In the genomic region with DNA sequence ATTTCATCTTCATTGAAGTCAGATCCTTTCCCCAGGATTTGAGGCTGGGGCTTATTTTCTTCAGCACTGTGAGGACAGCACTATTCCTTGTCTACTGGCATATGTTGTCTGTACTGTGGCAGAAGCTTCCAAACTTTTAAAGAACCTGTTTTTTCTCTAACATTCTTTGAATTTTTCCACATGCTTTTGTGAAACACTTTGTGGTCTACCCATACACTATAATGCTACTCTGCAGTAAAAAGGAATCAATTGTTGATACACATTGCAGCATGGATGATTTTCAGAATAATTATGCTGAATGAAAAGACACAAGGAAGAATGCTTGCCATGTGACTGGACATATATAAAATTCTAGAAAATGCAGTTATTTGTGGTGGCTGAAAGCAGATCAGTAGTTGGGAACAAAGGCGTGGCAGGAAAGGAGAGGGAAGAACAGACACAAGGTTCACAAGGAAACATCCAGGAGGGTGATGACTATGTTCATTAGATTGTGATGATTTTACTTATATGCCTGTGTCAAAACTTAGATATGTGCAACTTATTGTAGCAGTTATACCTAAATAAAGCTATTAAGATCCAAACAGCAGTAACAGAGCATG, we compare ENCODE assay signal across 30 cellular contexts.
"Had no signal": no experiment of that assay in that cellular context is flagged by ENCODE, and none has a peak within 500 bp of the region (broad histone marks: within the 10 kb centered on the region; RNA-seq: fewer than 3 reads in every experiment).

No MANE protein-coding gene starts in this region.

- H3K4me3 ChIP-seq: gastroesophageal sphincter, left lung, lung, pancreas, psoas muscle, sigmoid colon, smooth muscle cell, thyroid gland, upper lobe of left lung, vagina had no signal

- DNase-seq: activated CD4-positive, alpha-beta memory T cell treated with anti-CD3 and anti-CD28 coated beads, Interleukin-2, amount 10 ng/mL, durations not matched to agents 7 days and 5 days; activated CD4-positive, alpha-beta T cell treated with anti-CD3 and anti-CD28 coated beads, Interleukin-2, amount 10 ng/mL, durations not matched to agents 7 days and 5 days; activated CD4-positive, CD25-positive, alpha-beta regulatory T cell treated with anti-CD3 and anti-CD28 coated beads, Interleukin-2, amount 50 U/mL, for 72 hours; activated CD8-positive, alpha-beta memory T cell treated with anti-CD3 and anti-CD28 coated beads, Interleukin-2, amount 50 U/mL, for 48 hours; activated naive CD8-positive, alpha-beta T cell treated with anti-CD3 and anti-CD28 coated beads, Interleukin-2, amount 50 U/mL, for 24 hours; activated T-cell treated with anti-CD3 and anti-CD28 coated beads, Interleukin-2, amount 50 U/mL, for 4 hours; amygdala; effector CD8-positive, alpha-beta T cell; hippocampal formation; immature natural killer cell; left lung; naive thymus-derived CD4-positive, alpha-beta T cell; pancreas; psoas muscle; sigmoid colon; stimulated activated CD4-positive, alpha-beta T cell treated with anti-CD3 and anti-CD28 coated beads, Interleukin-1b, Interleukin-23, amount 100 ng/mL, for 48 hours; stimulated activated CD4-positive, alpha-beta T cell treated with anti-CD3 and anti-CD28 coated beads, Interleukin-4, amount 100 ng/mL, for 4 hours; stimulated activated CD8-positive, alpha-beta memory T cell treated with anti-CD3 and anti-CD28 coated beads, Interleukin-4, amount 100 ng/mL, for 48 hours; stimulated activated naive CD8-positive, alpha-beta T cell treated with anti-CD3 and anti-CD28 coated beads, Interleukin-15, amount 100 ng/mL, for 72 hours; substantia nigra; T-helper 2 cell; thyroid gland; upper lobe of left lung had no signal

- H3K4me3 Mint-ChIP-seq: activated CD4-positive, alpha-beta memory T cell treated with anti-CD3 and anti-CD28 coated beads, Interleukin-2, amount 10 ng/mL, durations not matched to agents 7 days and 5 days; activated CD4-positive, alpha-beta T cell treated with anti-CD3 and anti-CD28 coated beads, Interleukin-2, amount 10 ng/mL, durations not matched to agents 7 days and 5 days; activated naive CD4-positive, alpha-beta T cell treated with anti-CD3 and anti-CD28 coated beads, Interleukin-2, amount 50 U/mL, for 24 hours; activated naive CD8-positive, alpha-beta T cell treated with anti-CD3 and anti-CD28 coated beads, Interleukin-2, amount 50 U/mL, for 24 hours; activated T-cell treated with anti-CD3 and anti-CD28 coated beads, Interleukin-2, amount 50 U/mL, for 4 hours; immature natural killer cell; naive thymus-derived CD4-positive, alpha-beta T cell; stimulated activated memory B cell treated with anti-CD40 and anti-IgM and Interleukin-4, amounts not matched to agents 10 μg/mL and 1 μg/mL and 100 μg/mL, for 72 hours; stimulated activated naive CD8-positive, alpha-beta T cell treated with anti-CD3 and anti-CD28 coated beads, Interleukin-15, amount 100 ng/mL, for 72 hours had no signal

- H3K9me3 Mint-ChIP-seq: activated CD4-positive, alpha-beta memory T cell treated with anti-CD3 and anti-CD28 coated beads, Interleukin-2, amount 10 ng/mL, durations not matched to agents 7 days and 5 days; activated CD4-positive, alpha-beta T cell treated with anti-CD3 and anti-CD28 coated beads, Interleukin-2, amount 10 ng/mL, durations not matched to agents 7 days and 5 days; activated naive CD8-positive, alpha-beta T cell treated with anti-CD3 and anti-CD28 coated beads, Interleukin-2, amount 50 U/mL, for 24 hours; activated T-helper 2 cell treated with anti-CD3 and anti-CD28 coated beads, Interferon-gamma antibody, Interleukin-2, Interleukin-4, amounts not matched to agents 10 μg/mL and 5 μg/mL and 100 μg/mL, durations not matched to agents 14 hours and 24 hours and 36 hours; immature natural killer cell; stimulated activated naive CD8-positive, alpha-beta T cell treated with anti-CD3 and anti-CD28 coated beads, Interleukin-15, amount 100 ng/mL, for 72 hours had no signal

- H3K4me1 Mint-ChIP-seq: activated CD4-positive, alpha-beta memory T cell treated with anti-CD3 and anti-CD28 coated beads, Interleukin-2, amount 10 ng/mL, durations not matched to agents 7 days and 5 days; activated CD4-positive, alpha-beta T cell treated with anti-CD3 and anti-CD28 coated beads, Interleukin-2, amount 10 ng/mL, durations not matched to agents 7 days and 5 days; activated naive CD4-positive, alpha-beta T cell treated with anti-CD3 and anti-CD28 coated beads, Interleukin-2, amount 50 U/mL, for 24 hours; activated naive CD8-positive, alpha-beta T cell treated with anti-CD3 and anti-CD28 coated beads, Interleukin-2, amount 50 U/mL, for 24 hours; immature natural killer cell; naive thymus-derived CD4-positive, alpha-beta T cell; stimulated activated naive CD8-positive, alpha-beta T cell treated with anti-CD3 and anti-CD28 coated beads, Interleukin-15, amount 100 ng/mL, for 72 hours had no signal

- H3K36me3 ChIP-seq: left lung, thyroid gland, upper lobe of left lung, vagina had no signal

- H3K27ac Mint-ChIP-seq: activated CD4-positive, alpha-beta memory T cell treated with anti-CD3 and anti-CD28 coated beads, Interleukin-2, amount 10 ng/mL, durations not matched to agents 7 days and 5 days; activated CD4-positive, alpha-beta T cell treated with anti-CD3 and anti-CD28 coated beads, Interleukin-2, amount 10 ng/mL, durations not matched to agents 7 days and 5 days; activated naive CD4-positive, alpha-beta T cell treated with anti-CD3 and anti-CD28 coated beads, Interleukin-2, amount 50 U/mL, for 24 hours; activated naive CD8-positive, alpha-beta T cell treated with anti-CD3 and anti-CD28 coated beads, Interleukin-2, amount 50 U/mL, for 24 hours; activated T-helper 2 cell treated with anti-CD3 and anti-CD28 coated beads, Interferon-gamma antibody, Interleukin-2, Interleukin-4, amounts not matched to agents 10 μg/mL and 5 μg/mL and 100 μg/mL, durations not matched to agents 14 hours and 24 hours and 36 hours; immature natural killer cell; naive thymus-derived CD4-positive, alpha-beta T cell; stimulated activated memory B cell treated with anti-CD40 and anti-IgM and Interleukin-4, amounts not matched to agents 10 μg/mL and 1 μg/mL and 100 μg/mL, for 72 hours; stimulated activated naive CD8-positive, alpha-beta T cell treated with anti-CD3 and anti-CD28 coated beads, Interleukin-15, amount 100 ng/mL, for 72 hours had no signal

- H3K4me1 ChIP-seq: gastroesophageal sphincter, left lung, pancreas, psoas muscle, sigmoid colon, upper lobe of left lung, vagina had no signal

- H3K27ac ChIP-seq: gastroesophageal sphincter, left lung, pancreas, psoas muscle, sigmoid colon, thyroid gland, upper lobe of left lung, vagina had no signal

- H3K27me3 ChIP-seq: gastroesophageal sphincter, pancreas, sigmoid colon, thyroid gland, upper lobe of left lung, vagina had no signal

- H3K4me2 ChIP-seq: smooth muscle cell had no signal

- ATAC-seq: activated naive CD8-positive, alpha-beta T cell treated with anti-CD3 and anti-CD28 coated beads, Interleukin-2, amount 50 U/mL, for 24 hours; activated T-cell treated with anti-CD3 and anti-CD28 coated beads, Interleukin-2, amount 50 U/mL, for 4 hours; gastroesophageal sphincter; left lung; naive thymus-derived CD4-positive, alpha-beta T cell; pancreas; psoas muscle; stimulated activated memory B cell treated with anti-CD40 and anti-IgM and Interleukin-4, amounts not matched to agents 10 μg/mL and 1 μg/mL and 100 μg/mL, for 72 hours; stimulated activated naive CD8-positive, alpha-beta T cell treated with anti-CD3 and anti-CD28 coated beads, Interleukin-15, amount 100 ng/mL, for 72 hours had no signal

- H3K36me3 Mint-ChIP-seq: immature natural killer cell; stimulated activated memory B cell treated with anti-CD40 and anti-IgM and Interleukin-4, amounts not matched to agents 10 μg/mL and 1 μg/mL and 100 μg/mL, for 72 hours had no signal

- H3K9me3 ChIP-seq: gastroesophageal sphincter, left lung, pancreas, psoas muscle, sigmoid colon, thyroid gland, upper lobe of left lung, vagina had no signal
